Comparison of ENCODE assay signal across 8 cellular contexts in genomic region chr1:179816196-179816960, GRCh38.
DNase-seq lines count a peak whose midpoint lies in the region; ATAC-seq lines count a peak whose summit lies in the region.

No MANE protein-coding gene starts in this region.

- H3K9me3 Mint-ChIP-seq in CD4-positive, alpha-beta memory T cell = no peaks in the 10 kb centered on the region

- no peaks in the 10 kb centered on the region for H3K9me3 ChIP-seq in CD4-positive, alpha-beta memory T cell (ENCODE audit: control insufficient read depth in 1 of 2, low read length in 2 of 2)

- H3K4me3 ChIP-seq in CD4-positive, alpha-beta memory T cell (ENCODE audit: low read length in 2 of 2) = no peak overlapping the region

- CTCF ChIA-PET in CD4-positive, alpha-beta memory T cell (lab: Charles Lee; ENCODE audit: partially characterized antibody) = interaction anchor here (1.2 to 10.5 kb wide), 9 partner anchors 10 to 110 kb away, joined by 3 to 190 read pairs (median 10); no protein-coding TSS in a partner anchor

- H3K27me3 ChIP-seq in CD4-positive, alpha-beta memory T cell (ENCODE audit: insufficient read depth, low read length) = no peaks in the 10 kb centered on the region

- no peak overlapping the region for H3K27ac ChIP-seq in CD4-positive, alpha-beta memory T cell (ENCODE audit: low read depth, low read length)

- H3K36me3 Mint-ChIP-seq in CD4-positive, alpha-beta memory T cell = peaks cover 0 to 2% of the 10 kb centered on the region in 2 donors

- peaks cover 10 to 26% (median 22%) of the 10 kb centered on the region in 4 donors for H3K4me1 Mint-ChIP-seq in CD4-positive, alpha-beta memory T cell

- ATAC-seq in HG02759 (IDR thresholded peaks at IDR 0.05; ENCODE audit: unreplicated experiment) (no peak), GM19035 (IDR thresholded peaks at IDR 0.05; ENCODE audit: unreplicated experiment) (no peak)

- in situ Hi-C loops in G401 (cut with HindIII; ENCODE audit: low sequenced_read_pairs) = no loop called here

- H3K36me3 ChIP-seq in CD4-positive, alpha-beta memory T cell (ENCODE audit: insufficient read depth, low read length) = no peaks in the 10 kb centered on the region

- peaks cover 17% of the 10 kb centered on the region for H3K4me1 ChIP-seq in CD4-positive, alpha-beta memory T cell (ENCODE audit: insufficient read depth, low read length)

- no peaks in the 10 kb centered on the region for H3K27me3 Mint-ChIP-seq in CD4-positive, alpha-beta memory T cell

- H3K4me3 Mint-ChIP-seq in CD4-positive, alpha-beta memory T cell = peak overlapping the region; percentile 92 to 100 (median 96)

- intact Hi-C loops in CD4-positive, alpha-beta memory T cell (cut with micrococcal nuclease) = loop anchor here (5.0 to 10.0 kb wide), 2 partner anchors 789 to 1282 kb away; partner anchors contain the start of gene FAM20B

- peak overlapping the region in 6 of 7 donors; percentile 43 to 99 (median 92) for H3K27ac Mint-ChIP-seq in CD4-positive, alpha-beta memory T cell

- POLR2A ChIA-PET in CD4-positive, alpha-beta memory T cell (lab: Charles Lee; ENCODE audit: partially characterized antibody) = interaction anchor here (1.0 to 3.3 kb wide), 3 partner anchors 15 to 65 kb away, joined by 3 to 36 read pairs (median 22); partner anchors contain the start of gene TOR1AIP1

- no peak for DNase-seq in CD4-positive, alpha-beta memory T cell
- DNase-seq in G401 (ENCODE audit: low spot score) (peak; percentile 22), cerebellar cortex (ENCODE audit: low spot score) (peak; percentile 11), mesenteric fat pad (ENCODE audit: low spot score) (peak; percentile 83), RKO (ENCODE audit: low spot score) (no peak), amygdala (lab: John Stamatoyannopoulos, UW) (no peak)

Comparison
In these comparisons a context has a peak if more than half of its experiments do, and no peak if none do; other contexts are left out.
1. DNase-seq: peak in G401 (single experiment), cerebellar cortex (single experiment) and mesenteric fat pad (single experiment); none in CD4-positive, alpha-beta memory T cell (0 of 5), RKO (single experiment) and amygdala (0 of 56).